1 cellular context compared by ENCODE assay signal in genomic region chr4:25862411-25863346, GRCh38.
A peak's percentile ranks its signal among the peaks of the same experiment; 100 is the strongest.
TF ChIP-seq lines count a peak whose summit lies in the region.

Gene SEL1L3 (minus strand): TSS chr4:25862988. CDS start chr4:25862836, 152 bp downstream.

TF ChIP-seq in Ishikawa, 13 proteins besides CTCF, POLR2A, EP300 and RAD21 (continued from another document):
- 0 out of 2 replicates have a peak, but pooled peaks have one; percentile 19 for TF ChIP-seq TAF1 (IDR thresholded peaks at IDR 0.05; ENCODE audit: low read depth)
